In the genomic region with DNA sequence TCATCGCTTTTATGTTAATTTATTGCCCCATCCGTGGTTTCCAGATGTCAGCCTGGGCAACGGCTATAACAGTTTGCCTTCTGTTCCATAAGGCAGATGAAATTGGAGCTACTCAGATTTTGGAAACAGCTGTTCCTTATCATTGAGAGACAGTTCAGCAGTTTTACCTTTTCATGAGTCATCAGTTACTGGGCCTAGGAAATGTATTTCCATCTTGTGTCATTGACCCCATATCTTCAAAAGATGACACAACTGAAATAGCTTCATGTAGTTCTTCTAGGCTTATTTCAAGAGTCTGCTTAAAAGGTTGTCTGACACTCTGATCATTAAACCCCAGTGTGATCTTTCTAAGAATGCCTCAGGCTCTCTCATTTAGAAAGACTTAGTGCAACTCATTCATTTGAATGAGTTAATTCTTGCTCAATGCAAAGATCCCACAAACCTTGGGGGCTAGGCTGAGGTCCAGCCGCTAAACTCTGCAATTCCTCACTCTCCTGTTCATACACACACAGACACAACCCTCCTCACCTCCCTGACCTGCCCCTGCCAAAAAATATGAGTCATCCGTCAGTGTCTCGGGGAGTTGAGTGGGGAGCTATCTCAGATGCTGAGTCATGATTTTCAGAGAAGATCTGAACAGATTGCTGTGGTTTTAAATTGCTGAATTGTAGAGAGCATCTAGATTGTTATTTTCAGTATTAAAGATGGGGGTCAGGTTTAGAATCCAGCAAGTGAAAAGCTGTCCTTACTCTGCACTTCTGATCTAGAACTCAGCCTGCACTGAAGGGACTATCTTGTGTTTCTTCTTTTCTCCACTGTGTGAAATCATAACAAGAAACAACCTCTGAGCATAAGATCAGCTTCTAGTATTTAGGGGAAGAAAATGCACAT, we compare ENCODE assay signal across 1 cellular context.
TF ChIP-seq lines count a peak whose summit lies in the region.

No MANE protein-coding gene starts in this region.

TF ChIP-seq in K562, 482 proteins besides CTCF, POLR2A, EP300 and RAD21 (continued from another document and continues in another):
- TF ChIP-seq, protein P1, sequence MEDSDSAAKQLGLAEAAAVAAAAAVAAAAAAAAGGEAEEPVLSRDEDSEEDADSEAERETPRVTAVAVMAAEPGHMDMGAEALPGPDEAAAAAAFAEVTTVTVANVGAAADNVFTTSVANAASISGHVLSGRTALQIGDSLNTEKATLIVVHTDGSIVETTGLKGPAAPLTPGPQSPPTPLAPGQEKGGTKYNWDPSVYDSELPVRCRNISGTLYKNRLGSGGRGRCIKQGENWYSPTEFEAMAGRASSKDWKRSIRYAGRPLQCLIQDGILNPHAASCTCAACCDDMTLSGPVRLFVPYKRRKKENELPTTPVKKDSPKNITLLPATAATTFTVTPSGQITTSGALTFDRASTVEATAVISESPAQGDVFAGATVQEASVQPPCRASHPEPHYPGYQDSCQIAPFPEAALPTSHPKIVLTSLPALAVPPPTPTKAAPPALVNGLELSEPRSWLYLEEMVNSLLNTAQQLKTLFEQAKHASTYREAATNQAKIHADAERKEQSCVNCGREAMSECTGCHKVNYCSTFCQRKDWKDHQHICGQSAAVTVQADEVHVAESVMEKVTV (CRISPR knock-in tag; IDR thresholded peaks at IDR 0.05): no peak
- TF ChIP-seq, protein P2, sequence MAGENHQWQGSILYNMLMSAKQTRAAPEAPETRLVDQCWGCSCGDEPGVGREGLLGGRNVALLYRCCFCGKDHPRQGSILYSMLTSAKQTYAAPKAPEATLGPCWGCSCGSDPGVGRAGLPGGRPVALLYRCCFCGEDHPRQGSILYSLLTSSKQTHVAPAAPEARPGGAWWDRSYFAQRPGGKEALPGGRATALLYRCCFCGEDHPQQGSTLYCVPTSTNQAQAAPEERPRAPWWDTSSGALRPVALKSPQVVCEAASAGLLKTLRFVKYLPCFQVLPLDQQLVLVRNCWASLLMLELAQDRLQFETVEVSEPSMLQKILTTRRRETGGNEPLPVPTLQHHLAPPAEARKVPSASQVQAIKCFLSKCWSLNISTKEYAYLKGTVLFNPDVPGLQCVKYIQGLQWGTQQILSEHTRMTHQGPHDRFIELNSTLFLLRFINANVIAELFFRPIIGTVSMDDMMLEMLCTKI (IDR thresholded peaks at IDR 0.05; ENCODE audit: partially characterized antibody): no peak
- TF ChIP-seq ARID3B (CRISPR knock-in tag; IDR thresholded peaks at IDR 0.05; ENCODE audit: borderline replicate concordance) (no peak), MAFG (tag; conservative IDR thresholded peaks at IDR 0.05) (peak; percentile 100), NR2C1 (IDR thresholded peaks at IDR 0.05) (peak; percentile 42; the same call in 1 of the 2 replicates), NR2C1 (tag; IDR thresholded peaks at IDR 0.05) (0 out of 2 replicates have a peak, but pooled peaks have one; percentile 51), SIN3A (IDR thresholded peaks at IDR 0.05; ENCODE audit: borderline replicate concordance in 2 of 2, control insufficient read depth in 1 of 2, low read depth in 2 of 2, low read length in 2 of 2) (no peak), DACH1 (IDR thresholded peaks at IDR 0.05; ENCODE audit: partially characterized antibody) (peak; percentile 100), ZNF518B (CRISPR knock-in tag; IDR thresholded peaks at IDR 0.05) (no peak), ZFX (CRISPR knock-in tag; IDR thresholded peaks at IDR 0.05) (no peak), TAL1 (IDR thresholded peaks at IDR 0.05) (peak; percentile 92), RFX1 (IDR thresholded peaks at IDR 0.05) (no peak), ZC3H11A (IDR thresholded peaks at IDR 0.05; ENCODE audit: low read depth, low read length) (no peak), TCFL5 (CRISPR knock-in tag; conservative IDR thresholded peaks at IDR 0.05) (no peak), ILF3 (IDR thresholded peaks at IDR 0.05; ENCODE audit: borderline replicate concordance) (no peak), NCOR1 (IDR thresholded peaks at IDR 0.05) (peak; percentile 92), ZNF830 (CRISPR knock-in tag; IDR thresholded peaks at IDR 0.05) (no peak), NR4A1 (CRISPR knock-in tag; IDR thresholded peaks at IDR 0.05) (no peak), NR4A1 (tag; IDR thresholded peaks at IDR 0.05) (no peak), ADNP (tag; IDR thresholded peaks at IDR 0.05) (no peak), LCOR (CRISPR knock-in tag; IDR thresholded peaks at IDR 0.05) (peak; percentile 88), RBM15 (IDR thresholded peaks at IDR 0.05; ENCODE audit: insufficient read depth, low read length) (no peak), CBFB (CRISPR knock-in tag; IDR thresholded peaks at IDR 0.05) (no peak), RCOR1 (IDR thresholded peaks at IDR 0.05; ENCODE audit: borderline replicate concordance in 1 of 2, low read depth in 2 of 2, low read length in 2 of 2) (peak; percentile 82 to 99; a peak in 3 of 4 replicates), KDM1A (IDR thresholded peaks at IDR 0.05) (peak; percentile 96), PCBP1 (IDR thresholded peaks at IDR 0.05; ENCODE audit: low read depth, low read length, poor library complexity, severe bottlenecking) (no peak), NR2F6 (CRISPR knock-in tag; IDR thresholded peaks at IDR 0.05) (no peak), SLC30A9 (CRISPR knock-in tag; IDR thresholded peaks at IDR 0.05) (no peak), PYGO2 (tag; IDR thresholded peaks at IDR 0.05) (no peak), NFIX (CRISPR knock-in tag; IDR thresholded peaks at IDR 0.05; ENCODE audit: low read depth) (no peak), NFXL1 (CRISPR knock-in tag; IDR thresholded peaks at IDR 0.05) (no peak), IFI16 (CRISPR knock-in tag; IDR thresholded peaks at IDR 0.05) (no peak), LEF1 (IDR thresholded peaks at IDR 0.05) (peak; percentile 53; the same call in 1 of the 2 replicates), ARID3A (IDR thresholded peaks at IDR 0.05; ENCODE audit: borderline replicate concordance, low read depth, low read length) (peak; percentile 63; the same call in 1 of the 2 replicates), JUN (IDR thresholded peaks at IDR 0.05; ENCODE audit: borderline replicate concordance, low read depth, low read length) (peak; percentile 98), JUN (CRISPR knock-in tag; IDR thresholded peaks at IDR 0.05; ENCODE audit: borderline replicate concordance) (no peak)
- TF ChIP-seq, protein P3, sequence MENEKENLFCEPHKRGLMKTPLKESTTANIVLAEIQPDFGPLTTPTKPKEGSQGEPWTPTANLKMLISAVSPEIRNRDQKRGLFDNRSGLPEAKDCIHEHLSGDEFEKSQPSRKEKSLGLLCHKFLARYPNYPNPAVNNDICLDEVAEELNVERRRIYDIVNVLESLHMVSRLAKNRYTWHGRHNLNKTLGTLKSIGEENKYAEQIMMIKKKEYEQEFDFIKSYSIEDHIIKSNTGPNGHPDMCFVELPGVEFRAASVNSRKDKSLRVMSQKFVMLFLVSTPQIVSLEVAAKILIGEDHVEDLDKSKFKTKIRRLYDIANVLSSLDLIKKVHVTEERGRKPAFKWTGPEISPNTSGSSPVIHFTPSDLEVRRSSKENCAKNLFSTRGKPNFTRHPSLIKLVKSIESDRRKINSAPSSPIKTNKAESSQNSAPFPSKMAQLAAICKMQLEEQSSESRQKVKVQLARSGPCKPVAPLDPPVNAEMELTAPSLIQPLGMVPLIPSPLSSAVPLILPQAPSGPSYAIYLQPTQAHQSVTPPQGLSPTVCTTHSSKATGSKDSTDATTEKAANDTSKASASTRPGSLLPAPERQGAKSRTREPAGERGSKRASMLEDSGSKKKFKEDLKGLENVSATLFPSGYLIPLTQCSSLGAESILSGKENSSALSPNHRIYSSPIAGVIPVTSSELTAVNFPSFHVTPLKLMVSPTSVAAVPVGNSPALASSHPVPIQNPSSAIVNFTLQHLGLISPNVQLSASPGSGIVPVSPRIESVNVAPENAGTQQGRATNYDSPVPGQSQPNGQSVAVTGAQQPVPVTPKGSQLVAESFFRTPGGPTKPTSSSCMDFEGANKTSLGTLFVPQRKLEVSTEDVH (IDR thresholded peaks at IDR 0.05; ENCODE audit: low read depth, partially characterized antibody): peak; percentile 44
- TF ChIP-seq, protein P4, sequence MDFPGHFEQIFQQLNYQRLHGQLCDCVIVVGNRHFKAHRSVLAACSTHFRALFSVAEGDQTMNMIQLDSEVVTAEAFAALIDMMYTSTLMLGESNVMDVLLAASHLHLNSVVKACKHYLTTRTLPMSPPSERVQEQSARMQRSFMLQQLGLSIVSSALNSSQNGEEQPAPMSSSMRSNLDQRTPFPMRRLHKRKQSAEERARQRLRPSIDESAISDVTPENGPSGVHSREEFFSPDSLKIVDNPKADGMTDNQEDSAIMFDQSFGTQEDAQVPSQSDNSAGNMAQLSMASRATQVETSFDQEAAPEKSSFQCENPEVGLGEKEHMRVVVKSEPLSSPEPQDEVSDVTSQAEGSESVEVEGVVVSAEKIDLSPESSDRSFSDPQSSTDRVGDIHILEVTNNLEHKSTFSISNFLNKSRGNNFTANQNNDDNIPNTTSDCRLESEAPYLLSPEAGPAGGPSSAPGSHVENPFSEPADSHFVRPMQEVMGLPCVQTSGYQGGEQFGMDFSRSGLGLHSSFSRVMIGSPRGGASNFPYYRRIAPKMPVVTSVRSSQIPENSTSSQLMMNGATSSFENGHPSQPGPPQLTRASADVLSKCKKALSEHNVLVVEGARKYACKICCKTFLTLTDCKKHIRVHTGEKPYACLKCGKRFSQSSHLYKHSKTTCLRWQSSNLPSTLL (IDR thresholded peaks at IDR 0.05): no peak
- TF ChIP-seq, protein P5, sequence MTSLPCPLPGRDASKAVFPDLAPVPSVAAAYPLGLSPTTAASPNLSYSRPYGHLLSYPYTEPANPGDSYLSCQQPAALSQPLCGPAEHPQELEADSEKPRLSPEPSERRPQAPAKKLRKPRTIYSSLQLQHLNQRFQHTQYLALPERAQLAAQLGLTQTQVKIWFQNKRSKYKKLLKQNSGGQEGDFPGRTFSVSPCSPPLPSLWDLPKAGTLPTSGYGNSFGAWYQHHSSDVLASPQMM (CRISPR knock-in tag; IDR thresholded peaks at IDR 0.05): no peak
- TF ChIP-seq, protein P6, sequence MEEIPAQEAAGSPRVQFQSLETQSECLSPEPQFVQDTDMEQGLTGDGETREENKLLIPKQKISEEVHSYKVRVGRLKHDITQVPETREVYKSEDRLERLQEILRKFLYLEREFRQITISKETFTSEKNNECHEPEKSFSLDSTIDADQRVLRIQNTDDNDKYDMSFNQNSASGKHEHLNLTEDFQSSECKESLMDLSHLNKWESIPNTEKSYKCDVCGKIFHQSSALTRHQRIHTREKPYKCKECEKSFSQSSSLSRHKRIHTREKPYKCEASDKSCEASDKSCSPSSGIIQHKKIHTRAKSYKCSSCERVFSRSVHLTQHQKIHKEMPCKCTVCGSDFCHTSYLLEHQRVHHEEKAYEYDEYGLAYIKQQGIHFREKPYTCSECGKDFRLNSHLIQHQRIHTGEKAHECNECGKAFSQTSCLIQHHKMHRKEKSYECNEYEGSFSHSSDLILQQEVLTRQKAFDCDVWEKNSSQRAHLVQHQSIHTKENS (CRISPR knock-in tag; IDR thresholded peaks at IDR 0.05): no peak
- TF ChIP-seq, protein P7, sequence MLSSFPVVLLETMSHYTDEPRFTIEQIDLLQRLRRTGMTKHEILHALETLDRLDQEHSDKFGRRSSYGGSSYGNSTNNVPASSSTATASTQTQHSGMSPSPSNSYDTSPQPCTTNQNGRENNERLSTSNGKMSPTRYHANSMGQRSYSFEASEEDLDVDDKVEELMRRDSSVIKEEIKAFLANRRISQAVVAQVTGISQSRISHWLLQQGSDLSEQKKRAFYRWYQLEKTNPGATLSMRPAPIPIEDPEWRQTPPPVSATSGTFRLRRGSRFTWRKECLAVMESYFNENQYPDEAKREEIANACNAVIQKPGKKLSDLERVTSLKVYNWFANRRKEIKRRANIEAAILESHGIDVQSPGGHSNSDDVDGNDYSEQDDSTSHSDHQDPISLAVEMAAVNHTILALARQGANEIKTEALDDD (IDR thresholded peaks at IDR 0.05): 0 out of 2 replicates have a peak, but pooled peaks have one; percentile 44
